2 cellular contexts compared by ENCODE assay signal in the genomic region with DNA sequence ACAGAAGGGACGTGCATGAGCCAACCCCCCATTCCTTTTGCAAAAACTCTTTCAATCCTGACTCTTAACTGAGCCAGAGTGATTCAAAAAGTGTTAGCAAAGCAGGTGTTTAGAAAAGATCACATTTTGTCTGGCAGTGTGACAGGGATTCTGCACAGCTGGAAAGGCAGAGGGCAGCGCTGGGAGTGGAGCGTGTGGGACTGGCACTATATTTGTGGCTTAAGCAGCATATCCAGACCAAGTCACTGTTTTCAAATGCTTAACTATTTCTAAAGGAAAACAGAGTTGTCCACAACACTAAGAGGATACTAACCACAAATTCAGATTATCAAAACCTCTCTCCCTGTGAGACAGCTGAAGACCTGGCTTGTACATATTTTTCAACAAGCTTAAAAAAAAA.
TF ChIP-seq lines count a peak whose summit lies in the region.

No MANE protein-coding gene starts in this region.

TF ChIP-seq in GM23338, 12 proteins besides CTCF, POLR2A, EP300 and RAD21 (continued from another document):
- TF ChIP-seq, protein P1, sequence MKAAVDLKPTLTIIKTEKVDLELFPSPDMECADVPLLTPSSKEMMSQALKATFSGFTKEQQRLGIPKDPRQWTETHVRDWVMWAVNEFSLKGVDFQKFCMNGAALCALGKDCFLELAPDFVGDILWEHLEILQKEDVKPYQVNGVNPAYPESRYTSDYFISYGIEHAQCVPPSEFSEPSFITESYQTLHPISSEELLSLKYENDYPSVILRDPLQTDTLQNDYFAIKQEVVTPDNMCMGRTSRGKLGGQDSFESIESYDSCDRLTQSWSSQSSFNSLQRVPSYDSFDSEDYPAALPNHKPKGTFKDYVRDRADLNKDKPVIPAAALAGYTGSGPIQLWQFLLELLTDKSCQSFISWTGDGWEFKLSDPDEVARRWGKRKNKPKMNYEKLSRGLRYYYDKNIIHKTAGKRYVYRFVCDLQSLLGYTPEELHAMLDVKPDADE (IDR thresholded peaks at IDR 0.05), result no peak
- no peak for TF ChIP-seq ZNF114 (CRISPR knock-in tag; IDR thresholded peaks at IDR 0.05)
TF ChIP-seq in GM23338: peak in this region for 0.

TF ChIP-seq in HepG2, 621 proteins besides CTCF, POLR2A, EP300 and RAD21 (continued from another document):
- TF ChIP-seq REL (CRISPR knock-in tag; conservative IDR thresholded peaks at IDR 0.05), result no peak
TF ChIP-seq in HepG2: peak in this region for 0.
